Comparison of ENCODE assay signal across 8 cellular contexts in genomic region chr15:63046927-63047760, GRCh38. TPM values are rescaled to one million over a fixed set of nuclear protein-coding genes. Genes with fewer than 3 reads are reported as not detected.
A peak's percentile ranks its signal among the peaks of the same experiment; 100 is the strongest.
DNase-seq lines count a peak whose midpoint lies in the region; ATAC-seq lines count a peak whose summit lies in the region.

No MANE protein-coding gene starts in this region.

- DNase-seq in activated CD4-positive, alpha-beta T cell treated with anti-CD3 and anti-CD28 coated beads for 36 hours, result no peak
- no peak for DNase-seq in activated CD4-positive, alpha-beta T cell treated with anti-CD3 and anti-CD28 coated beads, Interleukin-2, amount 50 U/mL, for 48 hours
- no peak for DNase-seq in immature natural killer cell
- no peak for DNase-seq in stimulated activated naive CD4-positive, alpha-beta T cell treated with Interleukin-2 at 50 U/mL for 16 hours (lab: John Stamatoyannopoulos, UW)
- DNase-seq in HuH-7.5 (ENCODE audit: low spot score), result no peak

- intact Hi-C loops in activated CD4-positive, alpha-beta T cell treated with anti-CD3 and anti-CD28 coated beads for 36 hours (cut with DNase I, micrococcal nuclease), result loop anchor here (5.0 to 10.0 kb wide), 3 partner anchors 238 to 985 kb away; partner anchors contain the start of gene VPS13C (in 1 of the 2)

- peak overlapping the region in 4 of 5 donors; percentile 22 to 94 (median 91) for H3K4me3 ChIP-seq in subcutaneous abdominal adipose tissue (ENCODE audit: low read depth in 1 of 5, low read length in 5 of 5)

- no peaks in the 10 kb centered on the region for H3K9me3 Mint-ChIP-seq in activated CD4-positive, alpha-beta T cell treated with anti-CD3 and anti-CD28 coated beads for 36 hours (ENCODE audit: low read depth)
- no peaks in the 10 kb centered on the region for H3K9me3 Mint-ChIP-seq in activated T-helper 17 cell treated with anti-CD3 and anti-CD28 coated beads, Interleukin-2, amount 50 U/mL, for 72 hours
- no peaks in the 10 kb centered on the region for H3K9me3 Mint-ChIP-seq in immature natural killer cell

- CTCF ChIA-PET in activated CD4-positive, alpha-beta T cell treated with anti-CD3 and anti-CD28 coated beads for 36 hours (lab: Charles Lee), result interaction anchor here (0.5 to 4.2 kb wide), 46 partner anchors 9 to 546 kb away, joined by 3 to 61 read pairs (median 4); partner anchors contain the start of gene RPS27L

- no peaks in the 10 kb centered on the region for H3K9me3 ChIP-seq in subcutaneous abdominal adipose tissue (ENCODE audit: control insufficient read depth in 5 of 5, low read length in 5 of 5)

- no peak overlapping the region for H3K27ac Mint-ChIP-seq in activated CD4-positive, alpha-beta T cell treated with anti-CD3 and anti-CD28 coated beads for 36 hours
- peak overlapping the region; percentile 48 for H3K27ac Mint-ChIP-seq in activated T-helper 17 cell treated with anti-CD3 and anti-CD28 coated beads, Interleukin-2, amount 50 U/mL, for 72 hours
- peak overlapping the region in 5 of 6 donors; percentile 68 to 84 (median 74) for H3K27ac Mint-ChIP-seq in immature natural killer cell

- peak overlapping the region; percentile 84 for H3K4me3 Mint-ChIP-seq in activated CD4-positive, alpha-beta T cell treated with anti-CD3 and anti-CD28 coated beads for 36 hours
- peak overlapping the region; percentile 94 for H3K4me3 Mint-ChIP-seq in activated T-helper 17 cell treated with anti-CD3 and anti-CD28 coated beads, Interleukin-2, amount 50 U/mL, for 72 hours
- H3K4me3 Mint-ChIP-seq in immature natural killer cell, result peak overlapping the region; percentile 83 to 96 (median 91)

- no peak for ATAC-seq in activated CD4-positive, alpha-beta T cell treated with anti-CD3 and anti-CD28 coated beads for 36 hours
- ATAC-seq in activated T-helper 17 cell treated with anti-CD3 and anti-CD28 coated beads, Interleukin-2, amount 50 U/mL, for 72 hours (replicated peaks), result no peak
- ATAC-seq in GM21529 (IDR thresholded peaks at IDR 0.05; ENCODE audit: unreplicated experiment), result no peak

- H3K27me3 ChIP-seq in subcutaneous abdominal adipose tissue (ENCODE audit: control insufficient read depth in 5 of 5, insufficient read depth in 4 of 5, low read length in 5 of 5), result peaks cover 8 to 15% (median 13%) of the 10 kb centered on the region in 5 donors

- H3K27ac ChIP-seq in subcutaneous abdominal adipose tissue (ENCODE audit: low read depth, low read length), result peak overlapping the region; percentile 87

- peaks cover 41% of the 10 kb centered on the region for H3K27me3 Mint-ChIP-seq in activated CD4-positive, alpha-beta T cell treated with anti-CD3 and anti-CD28 coated beads for 36 hours
- peaks cover 42% of the 10 kb centered on the region for H3K27me3 Mint-ChIP-seq in activated T-helper 17 cell treated with anti-CD3 and anti-CD28 coated beads, Interleukin-2, amount 50 U/mL, for 72 hours
- H3K27me3 Mint-ChIP-seq in immature natural killer cell (ENCODE audit: low read depth in 3 of 3), result peaks cover 14 to 37% (median 27%) of the 10 kb centered on the region in 3 donors

- peak overlapping the region in 4 of 5 donors; percentile 24 to 78 (median 54) for H3K9ac ChIP-seq in subcutaneous abdominal adipose tissue (ENCODE audit: low read length in 5 of 5)

- POLR2A ChIA-PET in activated CD4-positive, alpha-beta T cell treated with anti-CD3 and anti-CD28 coated beads for 36 hours (lab: Charles Lee), result no interaction called here

- H3K36me3 ChIP-seq in subcutaneous abdominal adipose tissue (ENCODE audit: control insufficient read depth in 5 of 5, insufficient read depth in 5 of 5, low read length in 5 of 5), result no peaks in the 10 kb centered on the region

- no peaks in the 10 kb centered on the region for H3K36me3 Mint-ChIP-seq in activated CD4-positive, alpha-beta T cell treated with anti-CD3 and anti-CD28 coated beads for 36 hours (ENCODE audit: low read depth)
- no peaks in the 10 kb centered on the region for H3K36me3 Mint-ChIP-seq in activated T-helper 17 cell treated with anti-CD3 and anti-CD28 coated beads, Interleukin-2, amount 50 U/mL, for 72 hours (ENCODE audit: low read depth)
- no peaks in the 10 kb centered on the region for H3K36me3 Mint-ChIP-seq in immature natural killer cell

- peaks cover 21% of the 10 kb centered on the region for H3K4me1 Mint-ChIP-seq in activated CD4-positive, alpha-beta T cell treated with anti-CD3 and anti-CD28 coated beads for 36 hours
- peaks cover 11% of the 10 kb centered on the region for H3K4me1 Mint-ChIP-seq in activated T-helper 17 cell treated with anti-CD3 and anti-CD28 coated beads, Interleukin-2, amount 50 U/mL, for 72 hours
- peaks cover 25 to 46% of the 10 kb centered on the region in 2 donors for H3K4me1 Mint-ChIP-seq in immature natural killer cell

- H3K4me1 ChIP-seq in subcutaneous abdominal adipose tissue (ENCODE audit: control insufficient read depth in 5 of 5, insufficient read depth in 5 of 5, low read length in 5 of 5), result peaks cover 5 to 87% (median 69%) of the 10 kb centered on the region in 5 donors

RNA-seq across cellular contexts. Expression of gene TPM1, which starts 4.6 kb away (rescaled TPM):
- 1 to 10 TPM; 7.6 to 8.9 TPM for total RNA-seq in activated CD4-positive, alpha-beta T cell treated with anti-CD3 and anti-CD28 coated beads for 36 hours
- 1 to 10 TPM; 3.0 to 9.7 TPM for total RNA-seq in activated T-helper 17 cell treated with anti-CD3 and anti-CD28 coated beads, Interleukin-2, amount 50 U/mL, for 72 hours
- 10 to 100 TPM in 1 of 3 donors, 1 to 10 TPM in 2; 9.1 to 11.9 (median 9.2) TPM for polyA plus RNA-seq in immature natural killer cell
